ENCODE assay signal across 12 cellular contexts in the genomic region with DNA sequence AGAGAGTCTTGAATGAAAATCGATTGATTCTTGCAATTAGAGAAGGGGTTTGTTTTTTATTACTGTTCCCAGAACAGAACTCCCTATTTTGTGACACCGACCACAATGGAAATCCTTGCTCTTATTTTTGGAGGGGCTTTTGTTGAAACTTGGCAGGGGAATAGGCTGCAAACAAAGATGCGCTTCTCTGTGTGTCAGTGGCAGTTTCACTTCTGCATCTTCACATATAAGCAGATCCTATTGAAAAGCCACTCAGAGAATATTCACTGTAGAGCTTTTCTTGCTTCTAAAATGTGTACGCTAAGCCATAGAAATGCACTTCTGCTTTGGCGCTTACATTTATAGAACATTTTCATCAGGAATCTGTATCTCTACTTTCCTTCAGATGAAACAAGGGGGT.
"Had no signal": no experiment of that assay in that cellular context is flagged by ENCODE, and none has a peak within 500 bp of the region (broad histone marks: within the 10 kb centered on the region; RNA-seq: fewer than 3 reads in every experiment).

No MANE protein-coding gene starts in this region.

- ATAC-seq: lower lobe of right lung; natural killer cell; stimulated activated memory B cell treated with anti-CD40 and anti-IgM and Interleukin-4, amounts not matched to agents 10 μg/mL and 1 μg/mL and 100 μg/mL, for 72 hours had no signal

- DNase-seq: activated CD4-positive, alpha-beta T cell treated with anti-CD3 and anti-CD28 coated beads, Interleukin-2, amount 50 U/mL, for 48 hours; activated gamma-delta T cell; adrenal gland; effector CD4-positive, alpha-beta T cell; head of caudate nucleus; lower lobe of right lung; natural killer cell; sigmoid colon; stimulated activated CD4-positive, alpha-beta T cell treated with anti-CD3 and anti-CD28 coated beads, Interleukin-4, amount 100 ng/mL, for 4 hours; upper lobe of left lung; WERI-Rb-1 had no signal
